10 cellular contexts compared by ENCODE assay signal in genomic region chrX:77160301-77160700, GRCh38.
A peak's percentile ranks its signal among the peaks of the same experiment; 100 is the strongest.
DNase-seq lines count a peak whose midpoint lies in the region; ATAC-seq, FAIRE-seq and TF ChIP-seq lines count a peak whose summit lies in the region.
"Had no signal": no experiment of that assay in that cellular context is flagged by ENCODE, and none has a peak within 500 bp of the region (broad histone marks: within the 10 kb centered on the region; RNA-seq: fewer than 3 reads in every experiment).

No MANE protein-coding gene starts in this region.

- H3K4me2 ChIP-seq in HCT116 (ENCODE audit: low read length) = no peak overlapping the region

- RAD21 ChIA-PET in HCT116 (lab: Charles Lee; ENCODE audit: low non-redundant PET in 1 of 2, low total read pairs in 2 of 2, uncharacterized antibody in 2 of 2, unreplicated experiment in 2 of 2) = no interaction called here

- no peaks in the 10 kb centered on the region for H4K20me1 ChIP-seq in HCT116 (ENCODE audit: insufficient read depth)

- TF ChIP-seq POLR2A in HCT116 (IDR thresholded peaks at IDR 0.05; ENCODE audit: borderline replicate concordance, extremely low read depth, insufficient read depth, insufficient read length) (no peak), tibial nerve (IDR thresholded peaks at IDR 0.05) (no peak)

- ATAC-seq in HCT116 (peak; percentile 76), GM19023 (IDR thresholded peaks at IDR 0.05; ENCODE audit: unreplicated experiment) (no peak)
- no peak for ATAC-seq in activated CD8-positive, alpha-beta T cell treated with anti-CD3 and anti-CD28 coated beads for 36 hours
- ATAC-seq: left cardiac atrium had no signal

- H3K4me3 ChIP-seq in BE2C (ENCODE audit: low read depth, low read length) (no peak overlapping the region), HCT116 (replicated peaks in 1 of 2; ENCODE audit: low read depth in 1 of 2, low read length in 2 of 2) (no peak overlapping the region), tibial nerve (no peak overlapping the region)

- no peaks in the 10 kb centered on the region for H3K4me1 Mint-ChIP-seq in activated CD8-positive, alpha-beta T cell treated with anti-CD3 and anti-CD28 coated beads for 36 hours (ENCODE audit: low read depth)

- peak; percentile 21 for DNase-seq in BE2C
- DNase-seq in HCT116 (ENCODE audit: low read depth, low spot score) = no peak
- DNase-seq in activated CD8-positive, alpha-beta T cell treated with anti-CD3 and anti-CD28 coated beads for 36 hours = peak; percentile 15
- peak; percentile 54 for DNase-seq in islet precursor cell
- DNase-seq in tibial nerve (ENCODE audit: low spot score in 2 of 2) = no peak
- DNase-seq in NCI-H510A treated with DMSO at 0.1 percent for 48 hours (lab: John Stamatoyannopoulos, UW) = no peak
- DNase-seq in RCC 7860 (ENCODE audit: low spot score) = no peak
- DNase-seq: left cardiac atrium, NCI-H1048 had no signal

- H3K9me2 ChIP-seq in HCT116 (ENCODE audit: insufficient read depth) = no peaks in the 10 kb centered on the region

- TF ChIP-seq EP300 in tibial nerve (IDR thresholded peaks at IDR 0.05) = no peak

- no peaks in the 10 kb centered on the region for H3K27me3 Mint-ChIP-seq in activated CD8-positive, alpha-beta T cell treated with anti-CD3 and anti-CD28 coated beads for 36 hours

- intact Hi-C loops in HCT116 (cut with micrococcal nuclease) = loop anchor here (5.0 kb wide), 2 partner anchors 437 to 867 kb away; no protein-coding TSS in a partner anchor
- intact Hi-C loops in activated CD8-positive, alpha-beta T cell treated with anti-CD3 and anti-CD28 coated beads for 36 hours (cut with micrococcal nuclease) = no loop called here

- no peaks in the 10 kb centered on the region for H3K79me2 ChIP-seq in HCT116 (ENCODE audit: insufficient read depth, low read length)

- H3K9ac ChIP-seq in HCT116 (ENCODE audit: low read length) = no peak overlapping the region

- H3K27ac ChIP-seq in HCT116 (ENCODE audit: low read depth, low read length) = no peak overlapping the region
- no peak overlapping the region for H3K27ac ChIP-seq in tibial nerve

- peak; percentile 38; the same call in 1 of the 2 replicates for TF ChIP-seq CTCF in BE2C (IDR thresholded peaks at IDR 0.05; ENCODE audit: low read depth, low read length)
- peak in 2 of 3 experiments; percentile 59 to 60; a peak in 4 of 6 replicates for TF ChIP-seq CTCF in HCT116 (IDR thresholded peaks at IDR 0.05 in 2 of 3, conservative IDR thresholded peaks at IDR 0.05 in 1 of 3; ENCODE audit: borderline replicate concordance in 1 of 3, insufficient read depth in 1 of 3, low read depth in 2 of 3, low read length in 2 of 3)
- no peak for TF ChIP-seq CTCF in activated CD8-positive, alpha-beta T cell treated with anti-CD3 and anti-CD28 coated beads for 36 hours (IDR thresholded peaks at IDR 0.05)
- TF ChIP-seq CTCF in tibial nerve (IDR thresholded peaks at IDR 0.05) = no peak

- no peak overlapping the region for H2AFZ ChIP-seq in HCT116 (ENCODE audit: low read depth, low read length, poor library complexity, severe bottlenecking)

- no peaks in the 10 kb centered on the region for H3K4me1 ChIP-seq in BE2C
- no peaks in the 10 kb centered on the region for H3K4me1 ChIP-seq in HCT116 (ENCODE audit: control insufficient read depth in 1 of 2, insufficient read depth in 2 of 2, low read length in 2 of 2)
- H3K4me1 ChIP-seq in tibial nerve = no peaks in the 10 kb centered on the region

- H3K36me3 Mint-ChIP-seq in activated CD8-positive, alpha-beta T cell treated with anti-CD3 and anti-CD28 coated beads for 36 hours (ENCODE audit: low read depth) = no peaks in the 10 kb centered on the region

- BruUV-seq in HCT116 (replicated peaks; lab: Mats Ljungman, UMichigan) = no TSS peak

- H3K27ac Mint-ChIP-seq in activated CD8-positive, alpha-beta T cell treated with anti-CD3 and anti-CD28 coated beads for 36 hours = no peak overlapping the region

- peaks cover 6% of the 10 kb centered on the region for H3K9me3 Mint-ChIP-seq in activated CD8-positive, alpha-beta T cell treated with anti-CD3 and anti-CD28 coated beads for 36 hours

- FAIRE-seq in RCC 7860 (lab: Jason Lieb, UNC) = no peak

- H3K9me3 ChIP-seq in BE2C (no peaks in the 10 kb centered on the region), HCT116 (ENCODE audit: control insufficient read depth in 1 of 2, insufficient read depth in 1 of 2, low read depth in 1 of 2, low read length in 2 of 2) (no peaks in the 10 kb centered on the region), tibial nerve (peaks cover 0 to 4% (median 0%) of the 10 kb centered on the region in 4 donors)

- H3K36me3 ChIP-seq in BE2C (no peaks in the 10 kb centered on the region), HCT116 (ENCODE audit: control insufficient read depth in 1 of 2, insufficient read depth in 2 of 2, low read length in 2 of 2) (no peaks in the 10 kb centered on the region), tibial nerve (no peaks in the 10 kb centered on the region)

- POLR2A ChIA-PET in HCT116 (lab: Charles Lee) = no interaction called here
- POLR2A ChIA-PET in activated CD8-positive, alpha-beta T cell treated with anti-CD3 and anti-CD28 coated beads for 36 hours (lab: Charles Lee) = no interaction called here

- WGBS in tibial nerve, 2 donors = 11% methylated on average over 2 of the region's 2 CpGs; no CpG with 5 or more reads in 1 of the 2 donors

- CTCF ChIA-PET in HCT116 (lab: Charles Lee) = no interaction called here
- CTCF ChIA-PET in activated CD8-positive, alpha-beta T cell treated with anti-CD3 and anti-CD28 coated beads for 36 hours (lab: Charles Lee) = no interaction called here

- H3K27me3 ChIP-seq in BE2C = no peaks in the 10 kb centered on the region
- H3K27me3 ChIP-seq in HCT116 (ENCODE audit: insufficient read depth, low read length) = no peaks in the 10 kb centered on the region
- no peaks in the 10 kb centered on the region for H3K27me3 ChIP-seq in tibial nerve

- peak; percentile 33 for TF ChIP-seq RAD21 in HCT116 (IDR thresholded peaks at IDR 0.05; ENCODE audit: low read depth)

- H3K4me3 Mint-ChIP-seq in activated CD8-positive, alpha-beta T cell treated with anti-CD3 and anti-CD28 coated beads for 36 hours = no peak overlapping the region

TF ChIP-seq in HCT116, 20 proteins besides CTCF, POLR2A, EP300 and RAD21:
- TF ChIP-seq SIN3A (IDR thresholded peaks at IDR 0.05; ENCODE audit: low read depth) = no peak
- TF ChIP-seq ELF1 (IDR thresholded peaks at IDR 0.05; ENCODE audit: borderline replicate concordance, low read depth) = no peak
- TF ChIP-seq, protein P1, sequence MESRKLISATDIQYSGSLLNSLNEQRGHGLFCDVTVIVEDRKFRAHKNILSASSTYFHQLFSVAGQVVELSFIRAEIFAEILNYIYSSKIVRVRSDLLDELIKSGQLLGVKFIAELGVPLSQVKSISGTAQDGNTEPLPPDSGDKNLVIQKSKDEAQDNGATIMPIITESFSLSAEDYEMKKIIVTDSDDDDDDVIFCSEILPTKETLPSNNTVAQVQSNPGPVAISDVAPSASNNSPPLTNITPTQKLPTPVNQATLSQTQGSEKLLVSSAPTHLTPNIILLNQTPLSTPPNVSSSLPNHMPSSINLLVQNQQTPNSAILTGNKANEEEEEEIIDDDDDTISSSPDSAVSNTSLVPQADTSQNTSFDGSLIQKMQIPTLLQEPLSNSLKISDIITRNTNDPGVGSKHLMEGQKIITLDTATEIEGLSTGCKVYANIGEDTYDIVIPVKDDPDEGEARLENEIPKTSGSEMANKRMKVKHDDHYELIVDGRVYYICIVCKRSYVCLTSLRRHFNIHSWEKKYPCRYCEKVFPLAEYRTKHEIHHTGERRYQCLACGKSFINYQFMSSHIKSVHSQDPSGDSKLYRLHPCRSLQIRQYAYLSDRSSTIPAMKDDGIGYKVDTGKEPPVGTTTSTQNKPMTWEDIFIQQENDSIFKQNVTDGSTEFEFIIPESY (IDR thresholded peaks at IDR 0.05; ENCODE audit: extremely low read depth, insufficient replicate concordance, low read length) = no peak
- TF ChIP-seq FOSL1 (IDR thresholded peaks at IDR 0.05; ENCODE audit: low read depth) = no peak
- no peak for TF ChIP-seq ZNF274 (IDR thresholded peaks at IDR 0.05; ENCODE audit: low read depth, low read length)
- no peak for TF ChIP-seq REST (IDR thresholded peaks at IDR 0.05; ENCODE audit: low read depth)
- TF ChIP-seq JUND (IDR thresholded peaks at IDR 0.05) = no peak
- no peak for TF ChIP-seq TCF7L2 (IDR thresholded peaks at IDR 0.05; ENCODE audit: borderline replicate concordance, extremely low read depth, insufficient read depth, insufficient read length)
- no peak for TF ChIP-seq CBX3 (IDR thresholded peaks at IDR 0.05; ENCODE audit: low read depth)
TF ChIP-seq in HCT116: peak in this region for 0.

Comparison
In these comparisons a context has a peak if more than half of its experiments do, and no peak if none do; other contexts are left out.
1. DNase-seq: peak in BE2C (single experiment), activated CD8-positive, alpha-beta T cell treated with anti-CD3 and anti-CD28 coated beads for 36 hours (single experiment) and islet precursor cell (single experiment); none in HCT116 (single experiment), tibial nerve (0 of 2), NCI-H510A treated with DMSO at 0.1 percent for 48 hours (single experiment) and RCC 7860 (single experiment).
2. CTCF ChIP-seq: peak in BE2C (single experiment) and HCT116 (2 of 3); none in activated CD8-positive, alpha-beta T cell treated with anti-CD3 and anti-CD28 coated beads for 36 hours (single experiment) and tibial nerve (0 of 5).